In the genomic region with DNA sequence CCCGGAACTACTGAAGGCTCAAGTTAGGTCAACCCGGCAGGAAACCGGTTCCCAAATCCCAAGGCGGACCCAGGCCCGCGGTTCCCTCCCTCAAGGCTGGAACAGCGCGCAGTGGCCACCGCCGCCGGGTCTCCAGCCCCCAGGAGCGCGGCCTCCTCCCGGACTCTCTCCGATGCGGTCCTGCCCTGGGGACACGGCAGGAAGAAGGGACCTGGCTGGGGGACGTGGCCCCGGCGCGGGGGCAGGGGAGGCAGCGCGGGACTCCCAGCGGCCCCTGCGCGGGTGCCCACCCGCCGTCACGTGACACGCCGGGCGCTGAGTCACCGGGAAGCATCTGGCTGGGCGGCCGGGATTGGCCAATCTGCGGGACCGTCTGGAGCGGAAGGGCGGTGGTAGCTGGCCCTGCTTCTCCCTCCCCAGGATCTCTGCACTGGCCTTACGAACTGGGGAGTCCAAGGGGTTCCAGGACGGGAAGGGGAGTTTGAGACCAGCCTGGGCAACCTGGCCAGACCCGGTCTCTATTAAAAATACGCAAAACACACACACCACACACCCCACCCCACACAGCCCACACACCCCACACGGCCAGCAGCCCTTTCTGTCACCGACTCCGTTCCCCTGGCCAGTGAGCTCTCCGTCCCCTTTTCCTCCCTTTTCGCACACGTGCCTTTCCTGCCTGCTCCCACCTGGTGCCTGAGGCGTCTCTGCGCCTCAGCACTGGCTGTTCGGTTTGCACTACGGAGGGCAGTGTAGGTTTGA, we compare ENCODE assay signal across 8 cellular contexts. TPM values are rescaled to one million over a fixed set of nuclear protein-coding genes. Genes with fewer than 3 reads are reported as not detected.
DNase-seq lines count a peak whose midpoint lies in the region; ATAC-seq and TF ChIP-seq lines count a peak whose summit lies in the region.

No MANE protein-coding gene starts in this region.

- H3K4me1 ChIP-seq in BLaER1 treated with 17β-estradiol and CSF1 and Interleukin-3, amounts not matched to agents 10 nM and 100 nM = peaks cover 53 to 91% (median 77%) of the 10 kb centered on the region in 10 experiments
- peaks cover 0 to 20% (median 9%) of the 10 kb centered on the region in 4 donors for H3K4me1 ChIP-seq in right lobe of liver

- peak overlapping the region; percentile 95 for H3K4me3 Mint-ChIP-seq in dendritic cell treated with granulocyte-macrophage colony-stimulating factor and Interleukin-4, amounts not matched to agents 40 ng/mL and 50 ng/mL, for 4 days

- DNase-seq in NCI-H69 (lab: John Stamatoyannopoulos, UW) (peak; percentile 98), right lobe of liver (peak; percentile 98)
- peak; percentile 81 to 91 for DNase-seq in activated CD4-positive, alpha-beta T cell treated with anti-CD3 and anti-CD28 coated beads, Interleukin-2, amount 50 U/mL, for 24 hours (ENCODE audit: low read depth in 1 of 2, low spot score in 1 of 2)
- DNase-seq in stimulated activated CD4-positive, alpha-beta T cell treated with anti-CD3 and anti-CD28 coated beads, Interleukin-4, amount 100 ng/mL, for 4 hours = peak; percentile 91 to 92

- H3K36me3 Mint-ChIP-seq in dendritic cell treated with granulocyte-macrophage colony-stimulating factor and Interleukin-4, amounts not matched to agents 40 ng/mL and 50 ng/mL, for 4 days (ENCODE audit: low read depth) = peaks cover 7% of the 10 kb centered on the region

- H3K4me1 Mint-ChIP-seq in dendritic cell treated with granulocyte-macrophage colony-stimulating factor and Interleukin-4, amounts not matched to agents 40 ng/mL and 50 ng/mL, for 4 days (ENCODE audit: low read depth) = peaks cover 46% of the 10 kb centered on the region

- H3K9me3 ChIP-seq in BLaER1 treated with 17β-estradiol and CSF1 and Interleukin-3, amounts not matched to agents 10 nM and 100 nM (replicated peaks in 1 of 11) = no peaks in the 10 kb centered on the region
- no peaks in the 10 kb centered on the region for H3K9me3 ChIP-seq in right lobe of liver

- intact Hi-C loops in dendritic cell treated with granulocyte-macrophage colony-stimulating factor and Interleukin-4, amounts not matched to agents 40 ng/mL and 50 ng/mL, for 4 days (cut with micrococcal nuclease) = loop anchor here (2.0 kb wide), 1 partner anchor 19 kb away; no protein-coding TSS in a partner anchor
- intact Hi-C loops in right lobe of liver (cut with DNase I) = no loop called here

- H3K27me3 Mint-ChIP-seq in dendritic cell treated with granulocyte-macrophage colony-stimulating factor and Interleukin-4, amounts not matched to agents 40 ng/mL and 50 ng/mL, for 4 days = no peaks in the 10 kb centered on the region

- ATAC-seq in GM19328 (IDR thresholded peaks at IDR 0.05; ENCODE audit: unreplicated experiment) (peak; percentile 79), HG03521 (IDR thresholded peaks at IDR 0.05; ENCODE audit: unreplicated experiment) (peak; percentile 84), right lobe of liver (peak; percentile 80 to 91 (median 88))

- TF ChIP-seq CTCF in right lobe of liver (IDR thresholded peaks at IDR 0.05) = no peak

- TF ChIP-seq POLR2A in right lobe of liver (IDR thresholded peaks at IDR 0.05) = peak; percentile 97

- peak overlapping the region; percentile 97 to 100 (median 99) for H3K27ac ChIP-seq in BLaER1 treated with 17β-estradiol and CSF1 and Interleukin-3, amounts not matched to agents 10 nM and 100 nM
- peak overlapping the region; percentile 97 to 100 (median 100) for H3K27ac ChIP-seq in right lobe of liver

- peak overlapping the region; percentile 93 to 99 (median 97) for H3K9ac ChIP-seq in BLaER1 treated with 17β-estradiol and CSF1 and Interleukin-3, amounts not matched to agents 10 nM and 100 nM

- H3K27me3 ChIP-seq in BLaER1 treated with 17β-estradiol and CSF1 and Interleukin-3, amounts not matched to agents 10 nM and 100 nM = no peaks in the 10 kb centered on the region
- H3K27me3 ChIP-seq in right lobe of liver = no peaks in the 10 kb centered on the region

- H3K4me2 ChIP-seq in BLaER1 treated with 17β-estradiol and CSF1 and Interleukin-3, amounts not matched to agents 10 nM and 100 nM = peak overlapping the region; percentile 84 to 99 (median 96)

- no peaks in the 10 kb centered on the region for H4K20me1 ChIP-seq in BLaER1 treated with 17β-estradiol and CSF1 and Interleukin-3, amounts not matched to agents 10 nM and 100 nM

- H3K9me3 Mint-ChIP-seq in dendritic cell treated with granulocyte-macrophage colony-stimulating factor and Interleukin-4, amounts not matched to agents 40 ng/mL and 50 ng/mL, for 4 days = no peaks in the 10 kb centered on the region

- H3K27ac Mint-ChIP-seq in dendritic cell treated with granulocyte-macrophage colony-stimulating factor and Interleukin-4, amounts not matched to agents 40 ng/mL and 50 ng/mL, for 4 days = peak overlapping the region; percentile 100

- peak overlapping the region; percentile 67 to 81 (median 70) for H3K4me3 ChIP-seq in BLaER1 treated with 17β-estradiol and CSF1 and Interleukin-3, amounts not matched to agents 10 nM and 100 nM
- peak overlapping the region; percentile 71 to 96 (median 91) for H3K4me3 ChIP-seq in right lobe of liver

- H3K36me3 ChIP-seq in BLaER1 treated with 17β-estradiol and CSF1 and Interleukin-3, amounts not matched to agents 10 nM and 100 nM = no peaks in the 10 kb centered on the region
- H3K36me3 ChIP-seq in right lobe of liver = no peaks in the 10 kb centered on the region

- 0% methylated on average over 9 of the region's 53 CpGs for WGBS in right lobe of liver (ENCODE audit: insufficient coverage, low coverage, low lambda C conversion rate, missing lambda C conversion rate)

RNA-seq across cellular contexts. Expression of a gene that starts 21.4 kb away (rescaled TPM):
- total RNA-seq in right lobe of liver = 1,000 to 10,000 TPM; 2,716 to 5,163 (median 3,933) TPM

RNA-seq across cellular contexts. Expression of a gene that starts 47.4 kb away (rescaled TPM):
- 10 to 100 TPM; 51.3 to 82.3 (median 57.0) TPM for total RNA-seq in right lobe of liver

RNA-seq across cellular contexts. Expression of a gene that starts 54.9 kb away (rescaled TPM):
- 1,000 to 10,000 TPM in 2 of 6 experiments, 100 to 1,000 TPM in 4; 202 to 1,225 (median 767) TPM for total RNA-seq in right lobe of liver

Comparison
In these comparisons a context has a peak if more than half of its experiments do, and no peak if none do; other contexts are left out.
1. Peak in every context shown above with its lines: DNase-seq, ATAC-seq, H3K4me3 ChIP-seq and H3K27ac ChIP-seq.